ENCODE assay signal across 1 cellular context in genomic region chr10:122953827-122954730, GRCh38.
TF ChIP-seq lines count a peak whose summit lies in the region.

C10orf88 (minus strand) TSS chr10:122954227; CDS start chr10:122954178, 49 bp downstream.

TF ChIP-seq in HepG2, 621 proteins besides CTCF, POLR2A, EP300 and RAD21 (continued from another document and continues in another):
- TF ChIP-seq ZHX1 (CRISPR knock-in tag; IDR thresholded peaks at IDR 0.05; ENCODE audit: low read depth) (peak; percentile 29; the same call in 1 of the 2 replicates), TEF (CRISPR knock-in tag; IDR thresholded peaks at IDR 0.05) (peak; percentile 3; the same call in 1 of the 2 replicates), KLF6 (CRISPR knock-in tag; IDR thresholded peaks at IDR 0.05) (peak; percentile 87; the same call in 1 of the 2 replicates), GLI4 (CRISPR knock-in tag; IDR thresholded peaks at IDR 0.05; ENCODE audit: borderline replicate concordance) (peak; percentile 76), THYN1 (CRISPR knock-in tag; IDR thresholded peaks at IDR 0.05; ENCODE audit: borderline replicate concordance, low read depth) (0 out of 2 replicates have a peak, but pooled peaks have one; percentile 75), ZNF24 (IDR thresholded peaks at IDR 0.05) (no peak), ZFP36L2 (CRISPR knock-in tag; IDR thresholded peaks at IDR 0.05) (peak; percentile 52; the same call in 1 of the 2 replicates), MYNN (CRISPR knock-in tag; IDR thresholded peaks at IDR 0.05; ENCODE audit: low read depth) (peak; percentile 67; the same call in 1 of the 2 replicates), IRF2 (CRISPR knock-in tag; IDR thresholded peaks at IDR 0.05) (peak; percentile 93), ZBTB7B (CRISPR knock-in tag; IDR thresholded peaks at IDR 0.05) (peak; percentile 59; the same call in 1 of the 2 replicates), ARHGAP35 (CRISPR knock-in tag; IDR thresholded peaks at IDR 0.05; ENCODE audit: borderline replicate concordance) (no peak; the same call in 1 of the 2 replicates), ZNF768 (CRISPR knock-in tag; IDR thresholded peaks at IDR 0.05) (0 out of 2 replicates have a peak, but pooled peaks have one; percentile 59), PAF1 (CRISPR knock-in tag; IDR thresholded peaks at IDR 0.05) (no peak), TEAD3 (CRISPR knock-in tag; optimal IDR thresholded peaks at IDR 0.05; ENCODE audit: borderline replicate concordance) (peak; percentile 71), SAFB2 (CRISPR knock-in tag; IDR thresholded peaks at IDR 0.05; ENCODE audit: borderline replicate concordance, low read depth) (peak; percentile 85), AFF4 (CRISPR knock-in tag; IDR thresholded peaks at IDR 0.05) (peak; percentile 54; the same call in 1 of the 2 replicates), UBTF (CRISPR knock-in tag; IDR thresholded peaks at IDR 0.05) (peak; percentile 96), AGO1 (IDR thresholded peaks at IDR 0.05; ENCODE audit: low read depth, low read length, poor library complexity, severe bottlenecking) (no peak), MNT (IDR thresholded peaks at IDR 0.05) (peak; percentile 60), DPF2 (CRISPR knock-in tag; IDR thresholded peaks at IDR 0.05; ENCODE audit: borderline replicate concordance, low read depth) (no peak), ZNF235 (CRISPR knock-in tag; IDR thresholded peaks at IDR 0.05; ENCODE audit: borderline replicate concordance) (no peak; the same call in none of the 2 replicates), FOXA3 (CRISPR knock-in tag; IDR thresholded peaks at IDR 0.05) (peak; percentile 78), HOXA5 (CRISPR knock-in tag; IDR thresholded peaks at IDR 0.05) (peak; percentile 94), ZNF143 (CRISPR knock-in tag; IDR thresholded peaks at IDR 0.05) (peak; percentile 52; the same call in 1 of the 2 replicates), ZNF282 (IDR thresholded peaks at IDR 0.05; ENCODE audit: partially characterized antibody) (no peak), ASH2L (IDR thresholded peaks at IDR 0.05; ENCODE audit: insufficient read length, low read depth, low read length) (peak; percentile 95), MLXIP (CRISPR knock-in tag; IDR thresholded peaks at IDR 0.05; ENCODE audit: borderline replicate concordance) (0 out of 2 replicates have a peak, but pooled peaks have one; percentile 68), RBAK (CRISPR knock-in tag; IDR thresholded peaks at IDR 0.05) (0 out of 2 replicates have a peak, but pooled peaks have one; percentile 57), ZNF577 (CRISPR knock-in tag; IDR thresholded peaks at IDR 0.05; ENCODE audit: borderline replicate concordance, low read depth) (0 out of 2 replicates have a peak, but pooled peaks have one; percentile 72), MYC (CRISPR knock-in tag; IDR thresholded peaks at IDR 0.05; ENCODE audit: borderline replicate concordance) (peak; percentile 73; the same call in 1 of the 2 replicates), ZFP82 (CRISPR knock-in tag; IDR thresholded peaks at IDR 0.05; ENCODE audit: borderline replicate concordance) (0 out of 2 replicates have a peak, but pooled peaks have one; percentile 57), ZNF484 (CRISPR knock-in tag; IDR thresholded peaks at IDR 0.05; ENCODE audit: borderline replicate concordance, low read depth) (no peak), KAT8 (CRISPR knock-in tag; IDR thresholded peaks at IDR 0.05) (peak; percentile 98), SSRP1 (CRISPR knock-in tag; IDR thresholded peaks at IDR 0.05) (0 out of 2 replicates have a peak, but pooled peaks have one; percentile 64), MLLT10 (CRISPR knock-in tag; IDR thresholded peaks at IDR 0.05) (no peak), ZNF746 (CRISPR knock-in tag; IDR thresholded peaks at IDR 0.05) (no peak; the same call in 1 of the 2 replicates), ZNF354B (CRISPR knock-in tag; IDR thresholded peaks at IDR 0.05) (no peak; the same call in 1 of the 2 replicates), SP1 (IDR thresholded peaks at IDR 0.05) (no peak), SP1 (CRISPR knock-in tag; IDR thresholded peaks at IDR 0.05) (peak; percentile 68), MTA1 (CRISPR knock-in tag; IDR thresholded peaks at IDR 0.05; ENCODE audit: borderline replicate concordance) (peak; percentile 89), MTA3 (CRISPR knock-in tag; IDR thresholded peaks at IDR 0.05) (no peak), TSC22D2 (CRISPR knock-in tag; IDR thresholded peaks at IDR 0.05; ENCODE audit: borderline replicate concordance) (no peak; the same call in 1 of the 2 replicates), SMARCC2 (IDR thresholded peaks at IDR 0.05) (no peak), HOXA3 (CRISPR knock-in tag; IDR thresholded peaks at IDR 0.05) (peak; percentile 90), ZNF616 (CRISPR knock-in tag; IDR thresholded peaks at IDR 0.05; ENCODE audit: low read depth) (peak; percentile 76; the same call in 1 of the 2 replicates), ZNF292 (CRISPR knock-in tag; IDR thresholded peaks at IDR 0.05; ENCODE audit: borderline replicate concordance, low read depth) (peak; percentile 62; the same call in 1 of the 2 replicates), ZBTB3 (CRISPR knock-in tag; IDR thresholded peaks at IDR 0.05; ENCODE audit: borderline replicate concordance, low read depth) (peak; percentile 86; the same call in 1 of the 2 replicates), HOXA9 (CRISPR knock-in tag; IDR thresholded peaks at IDR 0.05; ENCODE audit: borderline replicate concordance) (peak; percentile 53; the same call in 1 of the 2 replicates), ZNF207 (IDR thresholded peaks at IDR 0.05; ENCODE audit: borderline replicate concordance) (no peak), ZBTB25 (CRISPR knock-in tag; IDR thresholded peaks at IDR 0.05) (peak; percentile 74; the same call in 1 of the 2 replicates), HNRNPK (IDR thresholded peaks at IDR 0.05; ENCODE audit: low read depth, low read length, poor library complexity, severe bottlenecking) (no peak), CCDC6 (CRISPR knock-in tag; IDR thresholded peaks at IDR 0.05) (peak; percentile 94), ZNF782 (CRISPR knock-in tag; IDR thresholded peaks at IDR 0.05; ENCODE audit: borderline replicate concordance) (peak; percentile 90; the same call in 1 of the 2 replicates), ATF7-NPFF (CRISPR knock-in tag; IDR thresholded peaks at IDR 0.05; ENCODE audit: low read depth) (peak; percentile 96), KLF11 (CRISPR knock-in tag; IDR thresholded peaks at IDR 0.05) (peak; percentile 91), MTF1 (CRISPR knock-in tag; IDR thresholded peaks at IDR 0.05) (no peak), CBX1 (IDR thresholded peaks at IDR 0.05; ENCODE audit: low read depth) (peak; percentile 95)
